In the genomic region with DNA sequence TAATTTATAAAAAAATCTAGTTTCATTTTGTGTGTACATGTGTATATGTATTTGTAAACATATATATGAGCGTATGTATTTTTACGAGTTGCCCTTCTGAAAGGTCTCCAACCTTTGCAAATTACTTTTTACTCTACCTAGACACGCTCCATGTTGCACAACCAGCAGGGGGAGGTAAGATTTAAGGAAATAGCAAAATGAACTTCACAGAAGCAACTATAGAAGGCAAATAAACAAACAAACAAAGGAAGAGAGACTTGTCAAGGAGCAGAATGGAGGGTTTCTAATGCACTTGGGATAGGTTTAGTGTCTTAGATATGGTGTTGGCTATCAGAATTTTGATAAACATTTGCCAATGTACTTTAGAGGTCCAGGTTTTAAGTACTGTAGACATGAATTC, we compare ENCODE assay signal across 10 cellular contexts.
A peak's percentile ranks its signal among the peaks of the same experiment; 100 is the strongest.
DNase-seq lines count a peak whose midpoint lies in the region; ATAC-seq and TF ChIP-seq lines count a peak whose summit lies in the region.
"Had no signal": no experiment of that assay in that cellular context is flagged by ENCODE, and none has a peak within 500 bp of the region (broad histone marks: within the 10 kb centered on the region; RNA-seq: fewer than 3 reads in every experiment).

No MANE protein-coding gene starts in this region.

- TF ChIP-seq CTCF in VCaP (conservative IDR thresholded peaks at IDR 0.05): peak; percentile 78
- peak; percentile 34 for TF ChIP-seq CTCF in lower lobe of right lung (IDR thresholded peaks at IDR 0.05)

- peaks cover 15% of the 10 kb centered on the region for H3K9me3 Mint-ChIP-seq in activated T-cell treated with anti-CD3 and anti-CD28 coated beads, Interleukin-2, amount 50 U/mL, for 4 hours

- H3K4me1 Mint-ChIP-seq in activated T-cell treated with anti-CD3 and anti-CD28 coated beads, Interleukin-2, amount 50 U/mL, for 4 hours (ENCODE audit: low read depth): no peaks in the 10 kb centered on the region

- intact Hi-C loops in lower lobe of right lung (cut with DNase I): no loop called here

- no peaks in the 10 kb centered on the region for H3K27me3 ChIP-seq in lower lobe of right lung (ENCODE audit: low read depth)

- no peak overlapping the region for H3K4me3 ChIP-seq in lower lobe of right lung

- no peaks in the 10 kb centered on the region for H3K36me3 Mint-ChIP-seq in activated T-cell treated with anti-CD3 and anti-CD28 coated beads, Interleukin-2, amount 50 U/mL, for 4 hours (ENCODE audit: insufficient read depth)

- no peak overlapping the region for H3K4me3 Mint-ChIP-seq in activated T-cell treated with anti-CD3 and anti-CD28 coated beads, Interleukin-2, amount 50 U/mL, for 4 hours

- H3K27me3 Mint-ChIP-seq in activated T-cell treated with anti-CD3 and anti-CD28 coated beads, Interleukin-2, amount 50 U/mL, for 4 hours (ENCODE audit: low read depth): no peaks in the 10 kb centered on the region

- no peaks in the 10 kb centered on the region for H3K36me3 ChIP-seq in lower lobe of right lung

- H3K27ac ChIP-seq in VCaP (no peak overlapping the region), lower lobe of right lung (no peak overlapping the region)

- H3K9me3 ChIP-seq in lower lobe of right lung: no peaks in the 10 kb centered on the region

- peak; percentile 9 for DNase-seq in DMS153 (lab: John Stamatoyannopoulos, UW)
- DNase-seq in lower lobe of right lung: no peak
- no peak for DNase-seq in NOMO-1 treated with DMSO at 0.1 percent for 48 hours (lab: John Stamatoyannopoulos, UW; ENCODE audit: unreplicated experiment)
- no peak for DNase-seq in activated T-cell treated with anti-CD3 and anti-CD28 coated beads, Interleukin-2, amount 50 U/mL, for 4 hours
- no peak for DNase-seq in COLO829 (ENCODE audit: low spot score)
- no peak for DNase-seq in AG08396 (ENCODE audit: low spot score)
- DNase-seq: central memory CD4-positive, alpha-beta T cell; NK-92 treated with Interleukin-12 subunit alpha and Interleukin-12 subunit beta, amount 100 ng/mL, for 24 hours had no signal

- no peaks in the 10 kb centered on the region for H3K4me1 ChIP-seq in lower lobe of right lung

- ATAC-seq in HG03439 (IDR thresholded peaks at IDR 0.05; ENCODE audit: unreplicated experiment) (peak; percentile 53), lower lobe of right lung (no peak)
- ATAC-seq in activated T-cell treated with anti-CD3 and anti-CD28 coated beads, Interleukin-2, amount 50 U/mL, for 4 hours: no peak
